In genomic region chr6:38156818-38157565, GRCh38 we compare ENCODE assay signal across 1 cellular context.
TF ChIP-seq lines count a peak whose summit lies in the region.

No MANE protein-coding gene starts in this region.

TF ChIP-seq in HepG2, 621 proteins besides CTCF, POLR2A, EP300 and RAD21 (continued from another document):
- TF ChIP-seq ZNF407 (CRISPR knock-in tag; IDR thresholded peaks at IDR 0.05; ENCODE audit: not compliant biosample characterization) (no peak), THAP8 (CRISPR knock-in tag; IDR thresholded peaks at IDR 0.05; ENCODE audit: borderline replicate concordance) (no peak)
